16 cellular contexts compared by ENCODE assay signal in the genomic region with DNA sequence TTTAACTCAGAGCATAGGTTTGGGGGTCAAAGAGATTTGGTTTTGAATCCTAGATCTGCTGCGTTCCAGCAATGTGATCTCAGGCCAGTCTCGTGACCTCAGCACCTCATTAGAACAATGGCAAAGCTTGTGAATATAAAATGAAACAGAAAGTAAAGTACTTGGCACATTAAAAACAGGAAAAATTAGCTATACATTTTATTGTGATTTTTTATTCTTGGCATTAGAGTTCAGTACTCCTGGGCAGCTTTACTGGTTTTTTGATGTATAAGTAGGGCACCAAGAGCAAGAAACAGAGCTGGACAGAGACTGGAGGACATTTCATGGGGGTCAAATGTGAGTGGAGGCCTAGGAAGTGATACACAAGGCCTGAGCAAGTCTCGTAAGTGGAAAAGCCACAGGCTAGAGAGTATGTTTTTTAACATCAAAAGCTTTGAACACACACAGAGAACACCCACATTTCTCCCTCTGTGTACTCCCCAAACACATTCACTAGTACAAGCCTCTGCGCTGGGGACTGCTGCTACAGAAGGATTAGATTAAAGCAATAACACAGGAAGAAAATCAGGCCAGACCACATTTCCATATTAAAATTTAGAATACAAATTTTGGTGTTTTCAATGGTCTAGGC.
DNase-seq lines count a peak whose midpoint lies in the region; ATAC-seq, FAIRE-seq and TF ChIP-seq lines count a peak whose summit lies in the region.
"Had no signal": no experiment of that assay in that cellular context is flagged by ENCODE, and none has a peak within 500 bp of the region (broad histone marks: within the 10 kb centered on the region; RNA-seq: fewer than 3 reads in every experiment).

No MANE protein-coding gene starts in this region.

- DNase-seq in HepG2 (ENCODE audit: low spot score) (no peak), left lobe of liver (ENCODE audit: low spot score) (no peak), NCI-H1417 treated with DMSO at 0.1 percent for 48 hours (lab: John Stamatoyannopoulos, UW) (no peak), esophagus squamous epithelium (lab: John Stamatoyannopoulos, UW) (no peak)
- peak; percentile 14 for DNase-seq in activated CD8-positive, alpha-beta T cell treated with anti-CD3 and anti-CD28 coated beads for 36 hours
- no peak for DNase-seq in stimulated activated CD8-positive, alpha-beta memory T cell treated with anti-CD3 and anti-CD28 coated beads, Interleukin-4, amount 100 ng/mL, for 48 hours
- DNase-seq: DMS153, hypothalamus, left colon, MG63, NCI-H2029 treated with DMSO at 0.1 percent for 48 hours, PC-9, upper lobe of left lung had no signal

- H3K36me3 Mint-ChIP-seq in activated CD8-positive, alpha-beta T cell treated with anti-CD3 and anti-CD28 coated beads for 36 hours (ENCODE audit: low read depth): no peaks in the 10 kb centered on the region

- H3K36me3 ChIP-seq in liver (ENCODE audit: control insufficient read depth in 4 of 4, insufficient read depth in 3 of 4, low read depth in 1 of 4, low read length in 3 of 4) (no peaks in the 10 kb centered on the region), HepG2 (replicated peaks in 1 of 2; ENCODE audit: control insufficient read depth in 1 of 2, insufficient read depth in 2 of 2, low read length in 2 of 2) (no peaks in the 10 kb centered on the region), esophagus squamous epithelium (no peaks in the 10 kb centered on the region)
- H3K36me3 ChIP-seq: MG63, upper lobe of left lung had no signal

- CTCF ChIA-PET in HepG2 (lab: Yijun Ruan, JAX; ENCODE audit: low intra/inter-chr PET ratio, low total read pairs): no interaction called here
- CTCF ChIA-PET in activated CD8-positive, alpha-beta T cell treated with anti-CD3 and anti-CD28 coated beads for 36 hours (lab: Charles Lee): no interaction called here

- intact Hi-C loops in HepG2 (cut with micrococcal nuclease; ENCODE audit: unreplicated experiment) (no loop called here), esophagus squamous epithelium (cut with DNase I) (no loop called here)
- intact Hi-C loops in activated CD8-positive, alpha-beta T cell treated with anti-CD3 and anti-CD28 coated beads for 36 hours (cut with micrococcal nuclease): no loop called here

- peaks cover 11% of the 10 kb centered on the region for H3K4me1 Mint-ChIP-seq in activated CD8-positive, alpha-beta T cell treated with anti-CD3 and anti-CD28 coated beads for 36 hours (ENCODE audit: low read depth)

- H3K9me3 ChIP-seq in liver (ENCODE audit: control insufficient read depth in 4 of 4, low read length in 3 of 4) (no peaks in the 10 kb centered on the region), HepG2 (ENCODE audit: low read length) (no peaks in the 10 kb centered on the region), esophagus squamous epithelium (no peaks in the 10 kb centered on the region)
- H3K9me3 ChIP-seq: MG63, upper lobe of left lung had no signal

- H3K4me1 ChIP-seq in liver (ENCODE audit: control insufficient read depth in 4 of 4, insufficient read depth in 4 of 4, low read length in 3 of 4): peaks cover 0 to 7% (median 0%) of the 10 kb centered on the region in 4 donors
- no peaks in the 10 kb centered on the region for H3K4me1 ChIP-seq in HepG2 (ENCODE audit: insufficient read depth, low read length)
- no peaks in the 10 kb centered on the region for H3K4me1 ChIP-seq in esophagus squamous epithelium
- H3K4me1 ChIP-seq: upper lobe of left lung had no signal

- H3K9ac ChIP-seq in liver (ENCODE audit: low read depth in 1 of 2, low read length in 2 of 2): peak overlapping the region in 1 of 2 donors; percentile 59
- no peak overlapping the region for H3K9ac ChIP-seq in HepG2 (ENCODE audit: insufficient read depth, low read depth, low read length)

- no peaks in the 10 kb centered on the region for H3K27me3 Mint-ChIP-seq in activated CD8-positive, alpha-beta T cell treated with anti-CD3 and anti-CD28 coated beads for 36 hours

- H3K27ac ChIP-seq in liver (ENCODE audit: low read depth in 1 of 2, low read length in 2 of 2) (peak overlapping the region in 1 of 2 donors; percentile 35), HepG2 (ENCODE audit: extremely low read length, insufficient read depth, low read length) (no peak overlapping the region), esophagus squamous epithelium (no peak overlapping the region)
- H3K27ac ChIP-seq: PC-9, upper lobe of left lung, VCaP had no signal

- H2AFZ ChIP-seq in HepG2 (ENCODE audit: low read length): no peak overlapping the region

- POLR2A ChIA-PET in HepG2 (lab: Yijun Ruan, JAX): no interaction called here
- POLR2A ChIA-PET in activated CD8-positive, alpha-beta T cell treated with anti-CD3 and anti-CD28 coated beads for 36 hours (lab: Charles Lee): interaction anchor here (0.7 kb wide), 1 partner anchor 32 kb away, joined by 3 read pairs; no protein-coding TSS in a partner anchor

- ATAC-seq in HepG2: no peak
- ATAC-seq in activated CD8-positive, alpha-beta T cell treated with anti-CD3 and anti-CD28 coated beads for 36 hours: peak; percentile 78
- ATAC-seq in left lobe of liver: peak; percentile 85
- no peak for ATAC-seq in HG02588 (IDR thresholded peaks at IDR 0.05; ENCODE audit: unreplicated experiment)
- ATAC-seq: left colon had no signal

- FAIRE-seq in HepG2 (lab: Jason Lieb, UNC): no peak

- no TSS peak for BruUV-seq in HepG2 (replicated peaks; lab: Mats Ljungman, UMichigan)

- H3K4me3 ChIP-seq in liver (ENCODE audit: low read depth in 1 of 3, low read length in 3 of 3): no peak overlapping the region
- no peak overlapping the region for H3K4me3 ChIP-seq in HepG2 (replicated peaks in 1 of 3; ENCODE audit: insufficient read depth in 1 of 3, low read depth in 2 of 3, low read length in 3 of 3)
- H3K4me3 ChIP-seq in esophagus squamous epithelium: peak overlapping the region in 1 of 4 donors; percentile 3
- H3K4me3 ChIP-seq: MG63, PC-9, upper lobe of left lung had no signal

- H3K27me3 ChIP-seq in liver (ENCODE audit: control insufficient read depth in 4 of 4, insufficient read depth in 4 of 4, low read length in 3 of 4): no peaks in the 10 kb centered on the region
- 0 out of 5 replicates have a peak, but pooled peaks cover 0 to under 1% of the 10 kb centered on the region in 2 experiments for H3K27me3 ChIP-seq in HepG2 (ENCODE audit: control insufficient read depth in 1 of 2, insufficient read depth in 2 of 2, low read length in 2 of 2)
- H3K27me3 ChIP-seq in esophagus squamous epithelium: no peaks in the 10 kb centered on the region
- H3K27me3 ChIP-seq: MG63, upper lobe of left lung had no signal

- H4K20me1 ChIP-seq in HepG2 (ENCODE audit: insufficient read depth, low read length): no peaks in the 10 kb centered on the region

- TF ChIP-seq RAD21 in liver (IDR thresholded peaks at IDR 0.05): no peak
- no peak for TF ChIP-seq RAD21 in HepG2 (CRISPR knock-in tag; IDR thresholded peaks at IDR 0.05)

- H3K4me2 ChIP-seq in HepG2 (ENCODE audit: low read depth, low read length): no peak overlapping the region
- H3K4me2 ChIP-seq: PC-9 had no signal

- 56% methylated on average over 4 of the region's 4 CpGs for WGBS in liver
- 55% methylated on average over 4 of the region's 4 CpGs for WGBS in HepG2 (ENCODE audit: low lambda C conversion rate)
- 42 to 54% methylated on average over 4 of the region's 4 CpGs for WGBS in esophagus squamous epithelium, 2 donors

- no peak for TF ChIP-seq CTCF in liver (IDR thresholded peaks at IDR 0.05; ENCODE audit: low read depth, low read length, missing input control)
- TF ChIP-seq CTCF in HepG2 (CRISPR knock-in tag; IDR thresholded peaks at IDR 0.05): no peak
- TF ChIP-seq CTCF in activated CD8-positive, alpha-beta T cell treated with anti-CD3 and anti-CD28 coated beads for 36 hours (IDR thresholded peaks at IDR 0.05): no peak
- TF ChIP-seq CTCF in esophagus squamous epithelium (IDR thresholded peaks at IDR 0.05): no peak

- TF ChIP-seq EP300 in HepG2 (IDR thresholded peaks at IDR 0.05; ENCODE audit: low read depth in 2 of 2, low read length in 2 of 2): no peak
- TF ChIP-seq EP300 in HepG2 (CRISPR knock-in tag; IDR thresholded peaks at IDR 0.05; ENCODE audit: borderline replicate concordance): no peak

- no peaks in the 10 kb centered on the region for H3K9me3 Mint-ChIP-seq in activated CD8-positive, alpha-beta T cell treated with anti-CD3 and anti-CD28 coated beads for 36 hours

- H3K79me2 ChIP-seq in HepG2 (ENCODE audit: insufficient read depth, low read length): no peaks in the 10 kb centered on the region

- H3K27ac Mint-ChIP-seq in activated CD8-positive, alpha-beta T cell treated with anti-CD3 and anti-CD28 coated beads for 36 hours: peak overlapping the region; percentile 59

- no peak for TF ChIP-seq POLR2A in HepG2 (IDR thresholded peaks at IDR 0.05; ENCODE audit: insufficient read depth in 1 of 2, low read depth in 2 of 2, low read length in 2 of 2)
- TF ChIP-seq POLR2A in esophagus squamous epithelium (IDR thresholded peaks at IDR 0.05): no peak

- peak overlapping the region; percentile 15 for H3K4me3 Mint-ChIP-seq in activated CD8-positive, alpha-beta T cell treated with anti-CD3 and anti-CD28 coated beads for 36 hours

- in situ Hi-C loops in HepG2 (cut with HindIII; ENCODE audit: extremely low pct_ligation_motif_present, low pct_unique_long_range_greater_than_20kb): no loop called here

TF ChIP-seq in liver, 16 proteins besides CTCF, POLR2A, EP300 and RAD21:
- TF ChIP-seq HNF4A (conservative IDR thresholded peaks at IDR 0.05) (peak in 1 of 2 donors; percentile 8), GABPA (IDR thresholded peaks at IDR 0.05 in 1 of 2, conservative IDR thresholded peaks at IDR 0.05 in 1 of 2) (no peak), YY1 (IDR thresholded peaks at IDR 0.05) (peak; percentile 41), TAF1 (conservative IDR thresholded peaks at IDR 0.05) (no peak)
- TF ChIP-seq, protein P1, sequence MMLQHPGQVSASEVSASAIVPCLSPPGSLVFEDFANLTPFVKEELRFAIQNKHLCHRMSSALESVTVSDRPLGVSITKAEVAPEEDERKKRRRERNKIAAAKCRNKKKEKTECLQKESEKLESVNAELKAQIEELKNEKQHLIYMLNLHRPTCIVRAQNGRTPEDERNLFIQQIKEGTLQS (IDR thresholded peaks at IDR 0.05): no peak

TF ChIP-seq in HepG2, 621 proteins besides CTCF, POLR2A, EP300 and RAD21:
- TF ChIP-seq IRF2 (CRISPR knock-in tag; IDR thresholded peaks at IDR 0.05) (no peak), PCBP1 (IDR thresholded peaks at IDR 0.05; ENCODE audit: borderline replicate concordance, low read depth, low read length) (no peak)
TF ChIP-seq in HepG2: peak in this region for 0.

Comparison
In these comparisons a context has a peak if more than half of its experiments do, and no peak if none do; other contexts are left out.
1. ATAC-seq: peak in activated CD8-positive, alpha-beta T cell treated with anti-CD3 and anti-CD28 coated beads for 36 hours (single experiment) and left lobe of liver (single experiment); none in HepG2 (single experiment) and HG02588 (single experiment).